19 cellular contexts compared by ENCODE assay signal in the genomic region with DNA sequence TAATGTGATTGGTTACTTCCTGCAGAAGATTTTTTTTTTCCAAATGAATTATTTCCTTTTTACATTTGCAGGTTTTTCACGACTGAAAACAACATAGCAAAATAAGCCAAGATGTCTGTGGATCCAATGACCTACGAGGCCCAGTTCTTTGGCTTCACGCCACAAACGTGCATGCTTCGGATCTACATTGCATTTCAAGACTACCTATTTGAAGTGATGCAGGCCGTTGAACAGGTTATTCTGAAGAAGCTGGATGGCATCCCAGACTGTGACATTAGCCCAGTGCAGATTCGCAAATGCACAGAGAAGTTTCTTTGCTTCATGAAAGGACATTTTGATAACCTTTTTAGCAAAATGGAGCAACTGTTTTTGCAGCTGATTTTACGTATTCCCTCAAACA.
"Had no signal": no experiment of that assay in that cellular context is flagged by ENCODE, and none has a peak within 500 bp of the region (broad histone marks: within the 10 kb centered on the region; RNA-seq: fewer than 3 reads in every experiment).

No MANE protein-coding gene starts in this region.

- H3K27ac ChIP-seq: adrenal gland, colonic mucosa, epithelial cell of prostate, gastroesophageal sphincter, left ventricle myocardium inferior, SJCRH30, spleen, suprapubic skin, upper lobe of right lung, VCaP had no signal

- H3K36me3 ChIP-seq: colonic mucosa had no signal

- DNase-seq: activated gamma-delta T cell treated with Interleukin-2 at 50 U/mL for 16 hours; adrenal gland; caudate nucleus; colonic mucosa; effector CD4-positive, alpha-beta T cell; kidney; left ventricle myocardium inferior; nucleus accumbens; SJCRH30; spleen; stimulated activated CD4-positive, alpha-beta T cell treated with anti-CD3 and anti-CD28 coated beads, Interleukin-1b, Interleukin-23, amount 100 ng/mL, for 48 hours; stimulated activated naive CD4-positive, alpha-beta T cell; T1000; upper lobe of right lung had no signal

- ATAC-seq: gastroesophageal sphincter, sciatic nerve, upper lobe of right lung had no signal

- H3K9me3 ChIP-seq: colonic mucosa, gastroesophageal sphincter, left ventricle myocardium inferior, spleen, suprapubic skin, upper lobe of right lung had no signal

- H3K4me3 ChIP-seq: adrenal gland, colonic mucosa, gastroesophageal sphincter, left ventricle myocardium inferior, SJCRH30, spleen, suprapubic skin, upper lobe of right lung had no signal

- FAIRE-seq: kidney had no signal

- H3K27me3 ChIP-seq: adrenal gland, colonic mucosa, gastroesophageal sphincter, SJCRH30, spleen, suprapubic skin, upper lobe of right lung had no signal
